In the genomic region with DNA sequence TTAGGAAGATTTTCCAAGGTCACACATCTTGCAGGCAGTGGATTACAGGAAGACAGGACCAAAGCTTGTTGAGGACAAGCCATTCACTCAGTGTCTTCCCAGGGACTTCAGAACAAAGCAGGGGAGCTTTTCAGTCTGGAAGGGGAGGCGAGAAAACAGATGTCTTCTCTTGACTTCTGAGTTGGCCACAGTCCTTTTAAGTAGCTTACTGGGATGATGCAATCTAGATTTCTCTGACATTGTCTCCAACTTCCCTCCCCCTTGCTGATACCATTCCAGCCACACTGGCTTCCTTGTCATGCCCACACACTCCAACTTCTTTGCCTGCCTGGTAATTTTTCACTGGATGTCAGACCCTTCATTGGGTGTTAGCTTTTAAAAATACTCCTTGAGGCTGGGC, we compare ENCODE assay signal across 13 cellular contexts.
DNase-seq lines count a peak whose midpoint lies in the region; ATAC-seq, FAIRE-seq and TF ChIP-seq lines count a peak whose summit lies in the region.
"Had no signal": no experiment of that assay in that cellular context is flagged by ENCODE, and none has a peak within 500 bp of the region (broad histone marks: within the 10 kb centered on the region; RNA-seq: fewer than 3 reads in every experiment).

No MANE protein-coding gene starts in this region.

- H3K36me3 Mint-ChIP-seq in activated CD4-positive, alpha-beta T cell treated with anti-CD3 and anti-CD28 coated beads for 36 hours (ENCODE audit: low read depth) = no peaks in the 10 kb centered on the region
- no peaks in the 10 kb centered on the region for H3K36me3 Mint-ChIP-seq in stimulated activated memory B cell treated with anti-CD40 and anti-IgM and Interleukin-4, amounts not matched to agents 10 μg/mL and 1 μg/mL and 100 μg/mL, for 72 hours

- H3K4me3 Mint-ChIP-seq in activated CD4-positive, alpha-beta T cell treated with anti-CD3 and anti-CD28 coated beads for 36 hours = no peak overlapping the region
- no peak overlapping the region for H3K4me3 Mint-ChIP-seq in stimulated activated memory B cell treated with anti-CD40 and anti-IgM and Interleukin-4, amounts not matched to agents 10 μg/mL and 1 μg/mL and 100 μg/mL, for 72 hours
- H3K4me3 Mint-ChIP-seq: CD4-positive, alpha-beta T cell; T-helper 2 cell treated with Interferon-gamma antibody and Interleukin-4, amounts not matched to agents 5 μg/mL and 100 μg/mL, for 36 hours had no signal

- H3K9me3 Mint-ChIP-seq in activated CD4-positive, alpha-beta T cell treated with anti-CD3 and anti-CD28 coated beads for 36 hours (ENCODE audit: low read depth) = no peaks in the 10 kb centered on the region
- no peaks in the 10 kb centered on the region for H3K9me3 Mint-ChIP-seq in stimulated activated memory B cell treated with anti-CD40 and anti-IgM and Interleukin-4, amounts not matched to agents 10 μg/mL and 1 μg/mL and 100 μg/mL, for 72 hours
- H3K9me3 Mint-ChIP-seq: CD4-positive, alpha-beta T cell; T-helper 2 cell treated with Interferon-gamma antibody and Interleukin-4, amounts not matched to agents 5 μg/mL and 100 μg/mL, for 36 hours had no signal

- peak; percentile 70 for ATAC-seq in left lung
- no peak for ATAC-seq in activated CD4-positive, alpha-beta T cell treated with anti-CD3 and anti-CD28 coated beads for 36 hours
- ATAC-seq in stimulated activated memory B cell treated with anti-CD40 and anti-IgM and Interleukin-4, amounts not matched to agents 10 μg/mL and 1 μg/mL and 100 μg/mL, for 72 hours = no peak

- H3K27ac ChIP-seq in WERI-Rb-1 (peak overlapping the region; percentile 93), left lung (peak overlapping the region; percentile 16 to 51)
- H3K27ac ChIP-seq: sigmoid colon had no signal

- in situ Hi-C loops in KBM-7 (cut with MboI; ENCODE audit: low pct_unique_long_range_greater_than_20kb, low sequenced_read_pairs) = no loop called here

- H3K4me1 Mint-ChIP-seq in activated CD4-positive, alpha-beta T cell treated with anti-CD3 and anti-CD28 coated beads for 36 hours = no peaks in the 10 kb centered on the region
- H3K4me1 Mint-ChIP-seq in stimulated activated memory B cell treated with anti-CD40 and anti-IgM and Interleukin-4, amounts not matched to agents 10 μg/mL and 1 μg/mL and 100 μg/mL, for 72 hours = no peaks in the 10 kb centered on the region

- H3K9me3 ChIP-seq in WERI-Rb-1 (ENCODE audit: severe bottlenecking) = peaks cover 3% of the 10 kb centered on the region
- no peaks in the 10 kb centered on the region for H3K9me3 ChIP-seq in left lung
- H3K9me3 ChIP-seq: sigmoid colon had no signal

- FAIRE-seq in frontal cortex (lab: Jason Lieb, UNC) = no peak

- peaks cover 14% of the 10 kb centered on the region for H3K36me3 ChIP-seq in WERI-Rb-1
- H3K36me3 ChIP-seq in left lung = no peaks in the 10 kb centered on the region
- H3K36me3 ChIP-seq: sigmoid colon had no signal

- no peaks in the 10 kb centered on the region for H3K27me3 Mint-ChIP-seq in activated CD4-positive, alpha-beta T cell treated with anti-CD3 and anti-CD28 coated beads for 36 hours
- no peaks in the 10 kb centered on the region for H3K27me3 Mint-ChIP-seq in stimulated activated memory B cell treated with anti-CD40 and anti-IgM and Interleukin-4, amounts not matched to agents 10 μg/mL and 1 μg/mL and 100 μg/mL, for 72 hours
- H3K27me3 Mint-ChIP-seq: CD4-positive, alpha-beta T cell had no signal

- DNase-seq in AG20443 (ENCODE audit: low spot score) (peak; percentile 76), KBM-7 (peak; percentile 7), WERI-Rb-1 (peak; percentile 86), left lung (peak in 1 of 2 donors; percentile 38), frontal cortex (ENCODE audit: low spot score in 2 of 2) (no peak)
- no peak for DNase-seq in activated CD4-positive, alpha-beta T cell treated with anti-CD3 and anti-CD28 coated beads for 36 hours
- DNase-seq in stimulated activated naive CD4-positive, alpha-beta T cell treated with Interleukin-2 at 50 U/mL for 16 hours (lab: John Stamatoyannopoulos, UW) = no peak
- DNase-seq: activated CD8-positive, alpha-beta memory T cell treated with anti-CD3 and anti-CD28 coated beads, Interleukin-2, amount 50 U/mL, for 4 hours; CD4-positive, alpha-beta T cell; effector CD4-positive, alpha-beta T cell; sigmoid colon had no signal

- POLR2A ChIA-PET in activated CD4-positive, alpha-beta T cell treated with anti-CD3 and anti-CD28 coated beads for 36 hours (lab: Charles Lee) = no interaction called here

- H3K27me3 ChIP-seq in WERI-Rb-1 (ENCODE audit: insufficient read depth, low read depth, severe bottlenecking) (no peaks in the 10 kb centered on the region), left lung (no peaks in the 10 kb centered on the region)
- H3K27me3 ChIP-seq: sigmoid colon had no signal

- no peak for TF ChIP-seq CTCF in WERI-Rb-1 (IDR thresholded peaks at IDR 0.05; ENCODE audit: low read depth, low read length)
- TF ChIP-seq CTCF in left lung (IDR thresholded peaks at IDR 0.05) = no peak

- CTCF ChIA-PET in activated CD4-positive, alpha-beta T cell treated with anti-CD3 and anti-CD28 coated beads for 36 hours (lab: Charles Lee) = no interaction called here

- no peak overlapping the region for H3K27ac Mint-ChIP-seq in activated CD4-positive, alpha-beta T cell treated with anti-CD3 and anti-CD28 coated beads for 36 hours
- H3K27ac Mint-ChIP-seq in stimulated activated memory B cell treated with anti-CD40 and anti-IgM and Interleukin-4, amounts not matched to agents 10 μg/mL and 1 μg/mL and 100 μg/mL, for 72 hours = no peak overlapping the region
- H3K27ac Mint-ChIP-seq: CD4-positive, alpha-beta T cell; T-helper 2 cell treated with Interferon-gamma antibody and Interleukin-4, amounts not matched to agents 5 μg/mL and 100 μg/mL, for 36 hours had no signal

- intact Hi-C loops in left lung (cut with DNase I) = no loop called here
- intact Hi-C loops in activated CD4-positive, alpha-beta T cell treated with anti-CD3 and anti-CD28 coated beads for 36 hours (cut with DNase I, micrococcal nuclease) = no loop called here

- H3K4me1 ChIP-seq in left lung = peaks cover 3 to 13% of the 10 kb centered on the region in 2 donors
- H3K4me1 ChIP-seq: sigmoid colon had no signal

- H3K4me3 ChIP-seq in WERI-Rb-1 (ENCODE audit: low read depth, low read length) = no peak overlapping the region
- H3K4me3 ChIP-seq in left lung = no peak overlapping the region
- H3K4me3 ChIP-seq: sigmoid colon had no signal

Comparison
In these comparisons a context has a peak if more than half of its experiments do, and no peak if none do; other contexts are left out.
1. DNase-seq: peak in AG20443 (single experiment), KBM-7 (single experiment) and WERI-Rb-1 (single experiment); none in activated CD4-positive, alpha-beta T cell treated with anti-CD3 and anti-CD28 coated beads for 36 hours (single experiment), frontal cortex (0 of 2) and stimulated activated naive CD4-positive, alpha-beta T cell treated with Interleukin-2 at 50 U/mL for 16 hours (single experiment).